Comparison of ENCODE assay signal across 1 cellular context in genomic region chr6:33696538-33697518, GRCh38.
TF ChIP-seq lines count a peak whose summit lies in the region.

No MANE protein-coding gene starts in this region.

TF ChIP-seq in K562, 482 proteins besides CTCF, POLR2A, EP300 and RAD21:
- TF ChIP-seq ARID4B (CRISPR knock-in tag; IDR thresholded peaks at IDR 0.05), result 0 out of 2 replicates have a peak, but pooled peaks have one; percentile 5
- no peak for TF ChIP-seq PML (IDR thresholded peaks at IDR 0.05; ENCODE audit: low read length)
TF ChIP-seq in K562: peak in this region for 1.
